In genomic region chr11:107655607-107656006, GRCh38 we compare ENCODE assay signal across 22 cellular contexts. TPM values are rescaled to one million over a fixed set of nuclear protein-coding genes. Genes with fewer than 3 reads are reported as not detected.
"Had no signal": no experiment of that assay in that cellular context is flagged by ENCODE, and none has a peak within 500 bp of the region (broad histone marks: within the 10 kb centered on the region; RNA-seq: fewer than 3 reads in every experiment).

No MANE protein-coding gene starts in this region.

- DNase-seq: activated CD4-positive, alpha-beta memory T cell treated with anti-CD3 and anti-CD28 coated beads for 36 hours; activated naive CD4-positive, alpha-beta T cell treated with anti-CD3 and anti-CD28 coated beads for 36 hours; activated T-cell treated with anti-CD3 and anti-CD28 coated beads, Interleukin-2, amount 50 U/mL, for 24 hours; colonic mucosa; endodermal cell; foreskin melanocyte; glutamatergic neuron; hippocampal formation; mammary epithelial cell; nephron progenitor cell; occipital lobe; stimulated activated CD4-positive, alpha-beta T cell treated with anti-CD3 and anti-CD28 coated beads, Interleukin-12 subunit alpha, Interleukin-12 subunit beta, amount 100 ng/mL, for 4 hours; stimulated activated CD4-positive, alpha-beta T cell treated with anti-CD3 and anti-CD28 coated beads, Interleukin-1b, Interleukin-23, amount 100 ng/mL, for 48 hours; T-helper 1 cell; T-helper 9 cell; uterus had no signal

- H3K4me1 ChIP-seq: ascending aorta, colonic mucosa, right atrium auricular region, tibial nerve, uterus had no signal

- H3K36me3 ChIP-seq: ascending aorta, colonic mucosa, right atrium auricular region, tibial nerve, uterus had no signal

- H3K27me3 ChIP-seq: ascending aorta, colonic mucosa, right atrium auricular region, tibial nerve had no signal

- H3K9me3 ChIP-seq: ascending aorta, colonic mucosa, right atrium auricular region, tibial nerve, uterus had no signal

- H3K4me3 ChIP-seq: ascending aorta, colonic mucosa, right atrium auricular region, tibial nerve, uterus had no signal

- ATAC-seq: left lobe of liver had no signal

- H3K27ac ChIP-seq: ascending aorta, colonic mucosa, epithelial cell of prostate, right atrium auricular region, tibial nerve, uterus had no signal

RNA-seq across cellular contexts. Expression of gene SLN, which starts 56.2 kb away (rescaled TPM):
- total RNA-seq: activated CD4-positive, alpha-beta memory T cell treated with anti-CD3 and anti-CD28 coated beads for 36 hours; activated naive CD4-positive, alpha-beta T cell treated with anti-CD3 and anti-CD28 coated beads for 36 hours; activated T-helper 2 cell treated with anti-CD3 and anti-CD28 coated beads, Interferon-gamma antibody, Interleukin-2, Interleukin-4, amounts not matched to agents 10 μg/mL and 5 μg/mL and 100 μg/mL, durations not matched to agents 14 hours and 24 hours and 36 hours; ascending aorta; colonic mucosa; endodermal cell; left lobe of liver; mammary epithelial cell had no signal
- polyA plus RNA-seq: mammary epithelial cell had no signal
